Comparison of ENCODE assay signal across 15 cellular contexts in genomic region chr12:21710944-21711343, GRCh38. TPM values are rescaled to one million over a fixed set of nuclear protein-coding genes. Genes with fewer than 3 reads are reported as not detected.
DNase-seq lines count a peak whose midpoint lies in the region; ATAC-seq and TF ChIP-seq lines count a peak whose summit lies in the region.
"Had no signal": no experiment of that assay in that cellular context is flagged by ENCODE, and none has a peak within 500 bp of the region (broad histone marks: within the 10 kb centered on the region; RNA-seq: fewer than 3 reads in every experiment).

No MANE protein-coding gene starts in this region.

- H3K27me3 ChIP-seq in heart left ventricle (no peaks in the 10 kb centered on the region), testis (no peaks in the 10 kb centered on the region)
- H3K27me3 ChIP-seq: tibial artery had no signal

- TF ChIP-seq POLR2A in heart left ventricle (IDR thresholded peaks at IDR 0.05) (no peak), testis (IDR thresholded peaks at IDR 0.05) (no peak)

- H3K27ac ChIP-seq in heart left ventricle (peak overlapping the region in 11 of 12 donors; percentile 10 to 65 (median 48)), testis (no peak overlapping the region)
- H3K27ac ChIP-seq: epithelial cell of prostate, PC-9, tibial artery had no signal

- peaks cover 0 to 19% (median 9%) of the 10 kb centered on the region in 12 donors for H3K4me1 ChIP-seq in heart left ventricle
- H3K4me1 ChIP-seq in testis, result no peaks in the 10 kb centered on the region

- ATAC-seq in Right ventricle myocardium superior (ENCODE audit: poor library complexity) (peak; percentile 71), HG03442 (IDR thresholded peaks at IDR 0.05; ENCODE audit: unreplicated experiment) (peak; percentile 50), heart left ventricle (peak in 1 of 4 donors; percentile 59), HG03039 (IDR thresholded peaks at IDR 0.05; ENCODE audit: unreplicated experiment) (no peak)

- H3K9me3 ChIP-seq in heart left ventricle (no peaks in the 10 kb centered on the region), testis (no peaks in the 10 kb centered on the region)
- H3K9me3 ChIP-seq: tibial artery had no signal

- 37 to 62% (median 49%) methylated on average over 2 of the region's 2 CpGs for WGBS in heart left ventricle, 4 donors
- 65 to 68% methylated on average over 2 of the region's 2 CpGs for WGBS in testis, 2 donors

- no peaks in the 10 kb centered on the region for H3K36me3 ChIP-seq in heart left ventricle
- no peaks in the 10 kb centered on the region for H3K36me3 ChIP-seq in testis (ENCODE audit: low read depth, missing control alignments)
- H3K36me3 ChIP-seq: tibial artery had no signal

- TF ChIP-seq CTCF in heart left ventricle (IDR thresholded peaks at IDR 0.05) (no peak), testis (IDR thresholded peaks at IDR 0.05) (no peak)

- H3K4me3 ChIP-seq in heart left ventricle, result no peak overlapping the region
- H3K4me3 ChIP-seq in testis, result no peak overlapping the region
- H3K4me3 ChIP-seq: PC-9, tibial artery had no signal

- intact Hi-C loops in Right ventricle myocardium superior (cut with DNase I), result loop anchor here (10.0 kb wide), 1 partner anchor 54 kb away; no protein-coding TSS in a partner anchor
- intact Hi-C loops in cardiac septum (cut with DNase I), result loop anchor here (5.0 kb wide), 1 partner anchor 61 kb away; the partner anchor contains the start of gene KCNJ8
- intact Hi-C loops in heart left ventricle (cut with DNase I), result loop anchor here in 3 of 10 donors (5.0 to 10.0 kb wide), 2 partner anchors 51 to 114 kb away; no protein-coding TSS in a partner anchor
- intact Hi-C loops in testis (cut with DNase I; ENCODE audit: low total_unique reads), result no loop called here

- DNase-seq in Right ventricle myocardium superior, result no peak
- DNase-seq in cardiac septum (ENCODE audit: low spot score), result no peak
- DNase-seq in heart left ventricle, result no peak
- no peak for DNase-seq in stimulated activated CD4-positive, alpha-beta T cell treated with anti-CD3 and anti-CD28 coated beads, Interleukin-15, amount 100 ng/mL, for 24 hours
- DNase-seq in testis, result no peak
- no peak for DNase-seq in activated CD8-positive, alpha-beta memory T cell treated with anti-CD3 and anti-CD28 coated beads, Interleukin-2, amount 50 U/mL, for 48 hours
- DNase-seq: activated naive CD8-positive, alpha-beta T cell treated with anti-CD3 and anti-CD28 coated beads, Interleukin-2, amount 10 ng/mL, durations not matched to agents 7 days and 5 days; mesendoderm; NCI-H2107; nucleus accumbens; PC-9; tibial artery had no signal

RNA-seq across cellular contexts. Expression of gene LDHB, which starts 53.3 kb away (rescaled TPM):
- total RNA-seq in Right ventricle myocardium superior (2,064 TPM), cardiac septum (1,416 TPM), heart left ventricle (1,000 to 10,000 TPM; 1,099 to 3,071 (median 2,267) TPM), testis (100 to 1,000 TPM; 196 to 259 TPM)
- polyA plus RNA-seq in heart left ventricle (1,000 to 10,000 TPM; 1,100 to 2,070 TPM), testis (ENCODE audit: insufficient read depth, low read depth, low replicate concordance) (158 TPM)

Comparison
In these comparisons a context has a peak if more than half of its experiments do, and no peak if none do; other contexts are left out.
1. H3K27ac ChIP-seq: peak in heart left ventricle (11 of 12); none in testis (0 of 2).